Comparison of ENCODE assay signal across 22 cellular contexts in the genomic region with DNA sequence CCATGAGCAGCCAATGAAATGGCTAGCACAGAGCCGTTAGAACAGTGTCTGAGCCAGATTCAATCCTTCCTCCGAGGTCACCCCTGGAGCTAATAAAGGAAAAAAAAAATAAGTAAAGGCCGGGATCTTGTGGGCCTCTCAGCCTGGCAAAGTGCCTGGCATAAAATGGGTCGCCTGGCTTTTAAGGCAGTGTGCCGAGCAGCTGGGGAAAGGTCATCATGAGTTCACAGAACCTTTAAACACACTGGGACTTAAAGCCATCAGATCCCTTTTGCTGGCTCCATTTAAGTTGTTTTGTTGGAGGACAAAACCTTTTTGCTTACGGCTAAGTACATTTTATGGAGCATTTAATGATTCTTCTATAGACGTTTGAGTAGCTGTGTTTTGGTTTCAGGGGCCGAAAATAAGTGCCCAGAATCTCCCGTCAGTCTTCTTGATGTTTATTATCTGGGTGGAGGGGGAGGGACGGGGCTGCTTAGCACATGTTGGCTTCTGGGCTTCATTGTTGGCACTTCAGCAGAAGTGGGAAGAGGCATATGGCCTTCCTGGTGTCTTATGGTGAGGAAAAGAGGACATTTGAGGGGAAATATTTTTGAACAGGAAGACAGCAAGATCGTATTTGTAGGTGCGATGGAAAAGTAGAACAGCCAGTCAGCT. TPM values are rescaled to one million over a fixed set of nuclear protein-coding genes. Genes with fewer than 3 reads are reported as not detected.
DNase-seq lines count a peak whose midpoint lies in the region; ATAC-seq and TF ChIP-seq lines count a peak whose summit lies in the region.
"Had no signal": no experiment of that assay in that cellular context is flagged by ENCODE, and none has a peak within 500 bp of the region (broad histone marks: within the 10 kb centered on the region; RNA-seq: fewer than 3 reads in every experiment).

No MANE protein-coding gene starts in this region.

- no peaks in the 10 kb centered on the region for H3K4me1 Mint-ChIP-seq in activated T-cell treated with anti-CD3 and anti-CD28 coated beads, Interleukin-2, amount 50 U/mL, for 24 hours (ENCODE audit: low read depth)
- H3K4me1 Mint-ChIP-seq in natural killer cell treated with Interleukin-12 subunit alpha and Interleukin-12 subunit beta and Interleukin-15 and Interleukin-18, amount 100 ng/mL, for 72 hours (ENCODE audit: low read depth in 2 of 2), result no peaks in the 10 kb centered on the region

- 16% methylated on average over 12 of the region's 12 CpGs for WGBS in right cardiac atrium

- H3K27me3 ChIP-seq in right cardiac atrium (ENCODE audit: control insufficient read depth, insufficient read depth), result no peaks in the 10 kb centered on the region
- H3K27me3 ChIP-seq: BLaER1, body of pancreas had no signal

- intact Hi-C loops in right cardiac atrium (cut with DNase I), result no loop called here

- peaks cover 5% of the 10 kb centered on the region for H3K4me1 ChIP-seq in right cardiac atrium (ENCODE audit: control insufficient read depth, insufficient read depth, low read length)
- H3K4me1 ChIP-seq: A549, body of pancreas had no signal

- H3K36me3 Mint-ChIP-seq in activated T-cell treated with anti-CD3 and anti-CD28 coated beads, Interleukin-2, amount 50 U/mL, for 24 hours (ENCODE audit: low read depth), result no peaks in the 10 kb centered on the region
- H3K36me3 Mint-ChIP-seq in natural killer cell treated with Interleukin-12 subunit alpha and Interleukin-12 subunit beta and Interleukin-15 and Interleukin-18, amount 100 ng/mL, for 72 hours, result no peaks in the 10 kb centered on the region

- H3K9me3 ChIP-seq in right cardiac atrium (ENCODE audit: control insufficient read depth, low read length), result no peaks in the 10 kb centered on the region
- H3K9me3 ChIP-seq: A549, BLaER1, body of pancreas had no signal

- H3K4me3 Mint-ChIP-seq in activated T-cell treated with anti-CD3 and anti-CD28 coated beads, Interleukin-2, amount 50 U/mL, for 24 hours, result no peak overlapping the region
- H3K4me3 Mint-ChIP-seq in natural killer cell treated with Interleukin-12 subunit alpha and Interleukin-12 subunit beta and Interleukin-15 and Interleukin-18, amount 100 ng/mL, for 72 hours, result no peak overlapping the region

- ATAC-seq in SK-N-SH treated with all-trans-retinoic acid at 6 μM for 48 hours (no peak), right cardiac atrium (peak; percentile 33 to 38), GM19397 (IDR thresholded peaks at IDR 0.05; ENCODE audit: unreplicated experiment) (no peak)
- no peak for ATAC-seq in natural killer cell treated with Interleukin-12 subunit alpha and Interleukin-12 subunit beta and Interleukin-15 and Interleukin-18, amount 100 ng/mL, for 72 hours
- ATAC-seq: A549; activated CD4-positive, CD25-positive, alpha-beta regulatory T cell treated with anti-CD3 and anti-CD28 coated beads, Interleukin-2, amount 50 U/mL, for 24 hours; activated naive CD4-positive, alpha-beta T cell treated with anti-CD3 and anti-CD28 coated beads, Interleukin-2, amount 50 U/mL, for 72 hours; body of pancreas; PC-3 had no signal

- no peak overlapping the region for H3K4me3 ChIP-seq in right cardiac atrium (ENCODE audit: low read length)
- H3K4me3 ChIP-seq: A549, BLaER1, body of pancreas had no signal

- H3K27ac Mint-ChIP-seq in activated T-cell treated with anti-CD3 and anti-CD28 coated beads, Interleukin-2, amount 50 U/mL, for 24 hours, result no peak overlapping the region
- no peak overlapping the region for H3K27ac Mint-ChIP-seq in natural killer cell treated with Interleukin-12 subunit alpha and Interleukin-12 subunit beta and Interleukin-15 and Interleukin-18, amount 100 ng/mL, for 72 hours
- H3K27ac Mint-ChIP-seq: activated naive CD4-positive, alpha-beta T cell treated with anti-CD3 and anti-CD28 coated beads, Interleukin-2, amount 50 U/mL, for 72 hours had no signal

- peaks cover 12% of the 10 kb centered on the region for H3K9me3 Mint-ChIP-seq in activated T-cell treated with anti-CD3 and anti-CD28 coated beads, Interleukin-2, amount 50 U/mL, for 24 hours
- peaks cover 3% of the 10 kb centered on the region for H3K9me3 Mint-ChIP-seq in natural killer cell treated with Interleukin-12 subunit alpha and Interleukin-12 subunit beta and Interleukin-15 and Interleukin-18, amount 100 ng/mL, for 72 hours

- H3K27me3 Mint-ChIP-seq in activated T-cell treated with anti-CD3 and anti-CD28 coated beads, Interleukin-2, amount 50 U/mL, for 24 hours, result no peaks in the 10 kb centered on the region
- H3K27me3 Mint-ChIP-seq in natural killer cell treated with Interleukin-12 subunit alpha and Interleukin-12 subunit beta and Interleukin-15 and Interleukin-18, amount 100 ng/mL, for 72 hours, result no peaks in the 10 kb centered on the region

- DNase-seq in Ammon's horn (ENCODE audit: low spot score) (peak; percentile 22), NCI-H2081 (lab: John Stamatoyannopoulos, UW) (peak; percentile 39 to 77), right cardiac atrium (peak; percentile 33 to 64 (median 49))
- DNase-seq in activated CD4-positive, alpha-beta T cell treated with anti-CD3 and anti-CD28 coated beads for 4 hours, result no peak
- no peak for DNase-seq in activated T-cell treated with anti-CD3 and anti-CD28 coated beads, Interleukin-2, amount 50 U/mL, for 24 hours
- no peak for DNase-seq in natural killer cell treated with Interleukin-12 subunit alpha and Interleukin-12 subunit beta and Interleukin-15 and Interleukin-18, amount 100 ng/mL, for 72 hours (ENCODE audit: low spot score)
- DNase-seq: activated CD8-positive, alpha-beta memory T cell treated with anti-CD3 and anti-CD28 coated beads for 24 hours; Calu3; cortex of kidney; GF-D8; kidney glomerular epithelial cell; midbrain; NCI-H524; PC-3 had no signal

- H3K27ac ChIP-seq in right cardiac atrium (ENCODE audit: low read length), result peak overlapping the region; percentile 70
- H3K27ac ChIP-seq: A549, BLaER1, body of pancreas, HL-60 had no signal

TF ChIP-seq in SK-N-SH treated with all-trans-retinoic acid at 6 μM for 48 hours, 23 proteins besides CTCF, POLR2A, EP300 and RAD21:
- TF ChIP-seq ZC3H10 (CRISPR knock-in tag; IDR thresholded peaks at IDR 0.05), result no peak
- TF ChIP-seq TCF4 (CRISPR knock-in tag; IDR thresholded peaks at IDR 0.05; ENCODE audit: borderline replicate concordance), result peak; percentile 39; the same call in 1 of the 2 replicates
TF ChIP-seq in SK-N-SH treated with all-trans-retinoic acid at 6 μM for 48 hours: peak in this region for 1.

RNA-seq across cellular contexts. Expression of gene RBFOX1, which starts 30.9 kb away (rescaled TPM):
- 10 to 100 TPM; 55.9 to 80.8 (median 69.2) TPM for total RNA-seq in right cardiac atrium
- polyA plus RNA-seq in right cardiac atrium, result 22.5 TPM
- total RNA-seq in natural killer cell treated with Interleukin-12 subunit alpha and Interleukin-12 subunit beta and Interleukin-15 and Interleukin-18, amount 100 ng/mL, for 72 hours, result not detected
- total RNA-seq: activated naive CD4-positive, alpha-beta T cell treated with anti-CD3 and anti-CD28 coated beads, Interleukin-2, amount 50 U/mL, for 72 hours; body of pancreas; Calu3; PC-3 had no signal
- polyA plus RNA-seq: A549 had no signal

Comparison
In these comparisons a context has a peak if more than half of its experiments do, and no peak if none do; other contexts are left out.
1. DNase-seq: peak in Ammon's horn (single experiment), NCI-H2081 (2 of 2) and right cardiac atrium (3 of 3); none in activated CD4-positive, alpha-beta T cell treated with anti-CD3 and anti-CD28 coated beads for 4 hours (0 of 2), activated T-cell treated with anti-CD3 and anti-CD28 coated beads, Interleukin-2, amount 50 U/mL, for 24 hours (single experiment) and natural killer cell treated with Interleukin-12 subunit alpha and Interleukin-12 subunit beta and Interleukin-15 and Interleukin-18, amount 100 ng/mL, for 72 hours (single experiment).
2. ATAC-seq: peak in right cardiac atrium (2 of 2); none in SK-N-SH treated with all-trans-retinoic acid at 6 μM for 48 hours (single experiment), GM19397 (single experiment) and natural killer cell treated with Interleukin-12 subunit alpha and Interleukin-12 subunit beta and Interleukin-15 and Interleukin-18, amount 100 ng/mL, for 72 hours (0 of 2).
3. RNA of gene RBFOX1, which starts 30.9 kb away (total RNA-seq): 55.9 to 80.8 TPM in right cardiac atrium; not detected in natural killer cell treated with Interleukin-12 subunit alpha and Interleukin-12 subunit beta and Interleukin-15 and Interleukin-18, amount 100 ng/mL, for 72 hours; every median in the first group is over 10 times any median in the second.